In genomic region chr21:31623664-31624063, GRCh38 we compare ENCODE assay signal across 17 cellular contexts. TPM values are rescaled to one million over a fixed set of nuclear protein-coding genes. Genes with fewer than 3 reads are reported as not detected.
A peak's percentile ranks its signal among the peaks of the same experiment; 100 is the strongest.
DNase-seq lines count a peak whose midpoint lies in the region; ATAC-seq and TF ChIP-seq lines count a peak whose summit lies in the region.
"Had no signal": no experiment of that assay in that cellular context is flagged by ENCODE, and none has a peak within 500 bp of the region (broad histone marks: within the 10 kb centered on the region; RNA-seq: fewer than 3 reads in every experiment).

No MANE protein-coding gene starts in this region.

- H3K36me3 ChIP-seq in kidney epithelial cell (ENCODE audit: control insufficient read depth, insufficient read depth, low read length), result no peaks in the 10 kb centered on the region
- H3K36me3 ChIP-seq in right atrium auricular region, result no peaks in the 10 kb centered on the region
- H3K36me3 ChIP-seq: left lung had no signal

- no peaks in the 10 kb centered on the region for H3K4me1 ChIP-seq in right atrium auricular region
- H3K4me1 ChIP-seq: left lung had no signal

- peaks cover 0 to 3% of the 10 kb centered on the region in 2 donors for H3K9me3 ChIP-seq in right atrium auricular region

- ATAC-seq in HG02870 (IDR thresholded peaks at IDR 0.05; ENCODE audit: unreplicated experiment), result peak; percentile 58
- ATAC-seq in HG03439 (IDR thresholded peaks at IDR 0.05; ENCODE audit: unreplicated experiment), result no peak
- ATAC-seq: activated T-cell treated with anti-CD3 and anti-CD28 coated beads, Interleukin-2, amount 50 U/mL, for 72 hours; left lung had no signal

- H3K27ac ChIP-seq in VCaP (no peak overlapping the region), right atrium auricular region (no peak overlapping the region)
- H3K27ac ChIP-seq: left lung had no signal

- H3K4me3 ChIP-seq in GM12865 (ENCODE audit: low read depth, low read length) (no peak overlapping the region), kidney epithelial cell (ENCODE audit: low read depth, low read length) (no peak overlapping the region), right atrium auricular region (no peak overlapping the region)
- H3K4me3 ChIP-seq: left lung, smooth muscle cell had no signal

- DNase-seq in GM12865 (ENCODE audit: low read depth) (peak; percentile 24), kidney epithelial cell (ENCODE audit: low read depth) (no peak), right atrium auricular region (ENCODE audit: low spot score) (no peak), mesenteric fat pad (ENCODE audit: low spot score) (no peak), amygdala (lab: John Stamatoyannopoulos, UW) (no peak)
- DNase-seq: activated CD4-positive, alpha-beta T cell treated with anti-CD3 and anti-CD28 coated beads for 48 hours; activated T-cell treated with anti-CD3 and anti-CD28 coated beads, Interleukin-2, amount 50 U/mL, for 72 hours; amniotic stem cell; C1 segment of cervical spinal cord; effector CD4-positive, alpha-beta T cell; KBM-7; left lung; NCI-H2029 had no signal

- TF ChIP-seq CTCF in GM12865 (IDR thresholded peaks at IDR 0.05; ENCODE audit: insufficient read depth, low read depth, low read length, missing control alignments) (peak; percentile 12), VCaP (conservative IDR thresholded peaks at IDR 0.05) (peak; percentile 37; the same call in 1 of the 2 replicates), kidney epithelial cell (IDR thresholded peaks at IDR 0.05; ENCODE audit: insufficient read depth, low read length, poor library complexity, severe bottlenecking) (peak; percentile 30), right atrium auricular region (IDR thresholded peaks at IDR 0.05) (no peak)

- H3K27me3 ChIP-seq in kidney epithelial cell (ENCODE audit: control insufficient read depth, insufficient read depth, low read length), result no peaks in the 10 kb centered on the region
- no peaks in the 10 kb centered on the region for H3K27me3 ChIP-seq in right atrium auricular region
- H3K27me3 ChIP-seq: left lung had no signal

RNA-seq across cellular contexts. Expression of gene SOD1, which starts 35.8 kb away (rescaled TPM):
- total RNA-seq in kidney epithelial cell, result 112 and 121 TPM in 2 replicates
- total RNA-seq in right atrium auricular region, result 100 to 1,000 TPM; 321 to 332 TPM
- total RNA-seq in mesenteric fat pad, result 258 TPM

Comparison
In these comparisons a context has a peak if more than half of its experiments do, and no peak if none do; other contexts are left out.
1. CTCF ChIP-seq: peak in GM12865 (single experiment), VCaP (single experiment) and kidney epithelial cell (single experiment); none in right atrium auricular region (0 of 2).